8 cellular contexts compared by ENCODE assay signal in genomic region chr1:155308493-155309422, GRCh38.
DNase-seq lines count a peak whose midpoint lies in the region; ATAC-seq lines count a peak whose summit lies in the region.

Gene FDPS (plus strand): TSS chr1:155308866. CDS start chr1:155309790, 924 bp downstream.

- DNase-seq in NCI-H748 (lab: John Stamatoyannopoulos, UW; ENCODE audit: unreplicated experiment): peak; percentile 99
- DNase-seq in activated CD4-positive, alpha-beta T cell treated with anti-CD3 and anti-CD28 coated beads, Interleukin-2, amount 50 U/mL, for 1 hour: peak; percentile 96
- peak; percentile 65 for DNase-seq in cortex of kidney (lab: John Stamatoyannopoulos, UW)
- DNase-seq in left kidney (ENCODE audit: low read depth, low spot score): peak; percentile 100
- peak; percentile 96 for DNase-seq in stimulated activated CD4-positive, alpha-beta T cell treated with anti-CD3 and anti-CD28 coated beads, Interleukin-2, amount 100 ng/mL, for 24 hours

- peaks cover 23 to 36% (median 31%) of the 10 kb centered on the region in 10 experiments for H3K4me1 ChIP-seq in BLaER1 treated with 17β-estradiol and CSF1 and Interleukin-3, amounts not matched to agents 10 nM and 100 nM

- peak within 1 kb of the TSS; percentile 88 to 97 (median 92) for H3K9ac ChIP-seq in BLaER1 treated with 17β-estradiol and CSF1 and Interleukin-3, amounts not matched to agents 10 nM and 100 nM

- H3K9me3 ChIP-seq in BLaER1 treated with 17β-estradiol and CSF1 and Interleukin-3, amounts not matched to agents 10 nM and 100 nM (replicated peaks in 1 of 11): no peaks in the 10 kb centered on the region

- no peaks in the 10 kb centered on the region for H3K27me3 ChIP-seq in BLaER1 treated with 17β-estradiol and CSF1 and Interleukin-3, amounts not matched to agents 10 nM and 100 nM

- H3K36me3 ChIP-seq in BLaER1 treated with 17β-estradiol and CSF1 and Interleukin-3, amounts not matched to agents 10 nM and 100 nM: peaks cover 23 to 40% (median 37%) of the 10 kb centered on the region in 11 experiments

- ATAC-seq in GM19351 (IDR thresholded peaks at IDR 0.05; ENCODE audit: unreplicated experiment): peak; percentile 97
- peak; percentile 96 for ATAC-seq in HG03521 (IDR thresholded peaks at IDR 0.05; ENCODE audit: unreplicated experiment)

- peak within 1 kb of the TSS; percentile 91 to 99 (median 98) for H3K4me2 ChIP-seq in BLaER1 treated with 17β-estradiol and CSF1 and Interleukin-3, amounts not matched to agents 10 nM and 100 nM

- H3K4me3 ChIP-seq in BLaER1 treated with 17β-estradiol and CSF1 and Interleukin-3, amounts not matched to agents 10 nM and 100 nM: peak within 1 kb of the TSS; percentile 81 to 100 (median 94)

- H4K20me1 ChIP-seq in BLaER1 treated with 17β-estradiol and CSF1 and Interleukin-3, amounts not matched to agents 10 nM and 100 nM: peaks cover 0 to 23% (median 0%) of the 10 kb centered on the region in 11 experiments; a peak in 4 of 22 replicates

- H3K27ac ChIP-seq in BLaER1 treated with 17β-estradiol and CSF1 and Interleukin-3, amounts not matched to agents 10 nM and 100 nM: peak within 1 kb of the TSS; percentile 77 to 92 (median 89)

Comparison
In these comparisons a context has a peak if more than half of its experiments do, and no peak if none do; other contexts are left out.
1. Peak in every context shown above with its lines: DNase-seq, ATAC-seq, H3K4me3 ChIP-seq and H3K27ac ChIP-seq.